8 cellular contexts compared by ENCODE assay signal in the genomic region with DNA sequence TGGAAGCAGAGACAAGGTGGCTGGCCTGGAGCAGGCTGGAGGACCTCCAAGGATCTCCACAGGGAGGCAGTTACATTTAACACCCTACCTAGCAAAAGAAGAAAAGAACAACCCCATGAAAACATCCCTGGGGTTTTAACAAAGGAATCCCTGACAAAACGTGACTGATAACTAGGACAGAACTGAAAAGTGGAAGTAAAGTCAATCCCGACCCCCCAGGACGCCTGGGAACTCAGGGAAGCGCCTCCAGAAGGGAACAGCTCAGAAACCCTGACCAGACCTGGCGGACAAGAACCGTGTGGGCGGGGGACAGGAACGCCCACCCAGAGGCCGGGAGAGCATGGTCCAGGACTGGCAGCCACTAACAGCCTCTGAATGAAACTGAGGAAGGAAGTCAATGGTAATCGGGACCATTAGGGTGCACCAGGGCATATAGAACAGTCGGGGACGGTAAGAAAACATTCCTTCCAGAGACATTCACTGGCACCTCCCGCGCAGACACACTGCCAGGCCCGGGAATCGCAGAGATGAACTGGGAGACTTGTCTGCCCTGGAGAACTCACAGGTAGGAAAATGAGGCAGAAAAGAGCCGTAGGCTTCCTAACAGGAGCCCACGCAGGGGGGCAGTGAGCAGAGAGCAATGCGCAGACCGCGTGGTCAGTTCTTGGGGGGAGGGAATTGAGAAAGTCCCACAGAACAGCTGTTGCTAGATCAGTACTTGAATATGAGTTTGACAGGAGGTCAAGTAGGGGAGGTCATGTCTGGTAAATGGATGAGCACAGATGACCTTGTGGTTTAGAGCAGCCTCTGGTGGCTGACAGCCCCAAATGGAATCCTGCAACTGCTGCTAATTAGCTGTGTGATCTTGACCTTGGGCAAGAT.
DNase-seq lines count a peak whose midpoint lies in the region; ATAC-seq and TF ChIP-seq lines count a peak whose summit lies in the region.

No MANE protein-coding gene starts in this region.

- DNase-seq in DMS53 (lab: John Stamatoyannopoulos, UW) = peak; percentile 92
- DNase-seq in NT2/D1 (ENCODE audit: low read depth, low spot score) = no peak
- peak; percentile 35 for DNase-seq in astrocyte of the spinal cord (ENCODE audit: low read depth, low spot score)
- DNase-seq in hippocampal formation (lab: John Stamatoyannopoulos, UW) = peak; percentile 42 to 76
- peak; percentile 61 for DNase-seq in putamen (ENCODE audit: low spot score)
- no peak for DNase-seq in activated gamma-delta T cell treated with Interleukin-2 at 50 U/mL for 16 hours

- H3K36me3 ChIP-seq in NT2/D1 (ENCODE audit: insufficient read depth, insufficient read length, low read length) = no peaks in the 10 kb centered on the region

- H3K4me1 ChIP-seq in NT2/D1 (ENCODE audit: insufficient read depth, insufficient read length) = peaks cover 4% of the 10 kb centered on the region

- peak overlapping the region; percentile 49 for H3K4me3 ChIP-seq in NT2/D1 (ENCODE audit: insufficient read length, low read depth)
- H3K4me3 ChIP-seq in astrocyte of the spinal cord (ENCODE audit: low read depth, low read length) = peak overlapping the region; percentile 59

- peak; percentile 63 for TF ChIP-seq CTCF in astrocyte of the spinal cord (IDR thresholded peaks at IDR 0.05; ENCODE audit: low read depth, low read length)

- H3K9ac ChIP-seq in NT2/D1 (ENCODE audit: insufficient read length, low read depth) = peak overlapping the region; percentile 56

- in situ Hi-C loops in astrocyte of the spinal cord (cut with HindIII; ENCODE audit: low sequenced_read_pairs) = no loop called here

- H3K27me3 ChIP-seq in NT2/D1 (ENCODE audit: insufficient read depth, insufficient read length) = peaks cover 8% of the 10 kb centered on the region

- ATAC-seq in GM19438 (IDR thresholded peaks at IDR 0.05; ENCODE audit: low read depth, unreplicated experiment) (peak; percentile 43), HG03575 (IDR thresholded peaks at IDR 0.05; ENCODE audit: extremely low read depth, insufficient number of reproducible peaks, low FRiP score, unreplicated experiment) (peak; percentile 74)

- H3K9me3 ChIP-seq in NT2/D1 (ENCODE audit: insufficient read depth, low read length) = no peaks in the 10 kb centered on the region

Comparison
In these comparisons a context has a peak if more than half of its experiments do, and no peak if none do; other contexts are left out.
1. DNase-seq: peak in DMS53 (single experiment), astrocyte of the spinal cord (single experiment), hippocampal formation (2 of 2) and putamen (single experiment); none in NT2/D1 (single experiment) and activated gamma-delta T cell treated with Interleukin-2 at 50 U/mL for 16 hours (single experiment).